Comparison of ENCODE assay signal across 18 cellular contexts in the genomic region with DNA sequence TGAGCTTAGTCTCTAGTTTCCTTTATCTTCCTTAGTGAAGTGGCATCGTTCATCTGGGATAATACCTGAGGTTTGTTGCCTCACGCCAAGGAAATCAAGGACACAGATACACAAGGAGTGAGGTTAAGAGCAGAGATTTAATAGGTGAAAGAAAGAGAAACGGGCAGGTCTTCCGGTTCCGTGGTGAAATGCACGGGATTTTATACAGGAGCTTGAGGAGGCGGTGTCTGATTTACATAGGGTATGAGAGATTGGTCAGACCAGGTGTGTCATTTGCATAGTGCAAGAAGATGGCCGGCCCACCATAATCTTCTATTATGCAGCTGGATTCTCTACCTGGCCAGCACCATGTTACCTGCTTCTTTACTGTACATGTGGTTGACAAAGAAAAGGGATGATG. TPM values are rescaled to one million over a fixed set of nuclear protein-coding genes. Genes with fewer than 3 reads are reported as not detected.
DNase-seq lines count a peak whose midpoint lies in the region; ATAC-seq, FAIRE-seq and TF ChIP-seq lines count a peak whose summit lies in the region.
"Had no signal": no experiment of that assay in that cellular context is flagged by ENCODE, and none has a peak within 500 bp of the region (broad histone marks: within the 10 kb centered on the region; RNA-seq: fewer than 3 reads in every experiment).

No MANE protein-coding gene starts in this region.

- no TSS peak for BruUV-seq in HepG2 (replicated peaks; lab: Mats Ljungman, UMichigan)

- H3K27me3 Mint-ChIP-seq in activated CD4-positive, alpha-beta memory T cell treated with anti-CD3 and anti-CD28 coated beads, Interleukin-2, amount 10 ng/mL, durations not matched to agents 7 days and 5 days: no peaks in the 10 kb centered on the region

- 34 to 45% methylated on average over 8 of the region's 8 CpGs for WGBS in body of pancreas, 2 donors
- WGBS in HepG2 (ENCODE audit: low lambda C conversion rate): 19% methylated on average over 8 of the region's 8 CpGs

- H3K9ac ChIP-seq in HepG2 (ENCODE audit: insufficient read depth, low read depth, low read length): no peak overlapping the region

- intact Hi-C loops in body of pancreas (cut with DNase I) (no loop called here), HepG2 (cut with micrococcal nuclease; ENCODE audit: unreplicated experiment) (loop anchor here (2.0 kb wide), 1 partner anchor 41 kb away; no protein-coding TSS in a partner anchor)

- H2AFZ ChIP-seq in HepG2 (ENCODE audit: low read length): no peak overlapping the region

- DNase-seq in H7 (peak; percentile 22), NCI-H2171 treated with DMSO at 0.1 percent for 48 hours (lab: John Stamatoyannopoulos, UW) (peak; percentile 71), body of pancreas (peak; percentile 67 to 86 (median 74)), HepG2 (ENCODE audit: low spot score) (no peak), cerebellar cortex (ENCODE audit: low spot score) (no peak), NCI-H128 (lab: John Stamatoyannopoulos, UW; ENCODE audit: unreplicated experiment) (no peak)
- DNase-seq in activated CD4-positive, alpha-beta memory T cell treated with anti-CD3 and anti-CD28 coated beads, Interleukin-2, amount 10 ng/mL, durations not matched to agents 7 days and 5 days: no peak
- DNase-seq: activated CD4-positive, alpha-beta T cell treated with anti-CD3 and anti-CD28 coated beads for 1 hour; activated gamma-delta T cell treated with Interleukin-2 at 50 U/mL for 16 hours; AML-193; NCI-H187 treated with DMSO at 0.1 percent for 48 hours; Right ventricle myocardium superior; stimulated activated CD4-positive, alpha-beta T cell treated with anti-CD3 and anti-CD28 coated beads, Interleukin-4, amount 100 ng/mL, for 4 hours; thyroid gland had no signal

- no peak for TF ChIP-seq RAD21 in HepG2 (CRISPR knock-in tag; IDR thresholded peaks at IDR 0.05)

- no peaks in the 10 kb centered on the region for H3K79me2 ChIP-seq in HepG2 (ENCODE audit: insufficient read depth, low read length)

- TF ChIP-seq EP300 in HepG2 (IDR thresholded peaks at IDR 0.05; ENCODE audit: low read depth in 2 of 2, low read length in 2 of 2): no peak
- no peak for TF ChIP-seq EP300 in HepG2 (CRISPR knock-in tag; IDR thresholded peaks at IDR 0.05; ENCODE audit: borderline replicate concordance)

- in situ Hi-C loops in HepG2 (cut with HindIII; ENCODE audit: extremely low pct_ligation_motif_present, low pct_unique_long_range_greater_than_20kb): no loop called here

- TF ChIP-seq CTCF in body of pancreas (IDR thresholded peaks at IDR 0.05) (no peak), HepG2 (CRISPR knock-in tag; IDR thresholded peaks at IDR 0.05) (no peak)

- H3K27me3 ChIP-seq in H7 (ENCODE audit: control insufficient read depth, insufficient read depth, low read length) (no peaks in the 10 kb centered on the region), body of pancreas (no peaks in the 10 kb centered on the region), HepG2 (ENCODE audit: control insufficient read depth in 1 of 2, insufficient read depth in 2 of 2, low read length in 2 of 2) (no peaks in the 10 kb centered on the region)
- H3K27me3 ChIP-seq: ascending aorta, thyroid gland had no signal

- ATAC-seq in body of pancreas: peak; percentile 80
- ATAC-seq in HepG2: peak; percentile 29; the same call in 1 of the 3 replicates
- ATAC-seq in GM19467 (IDR thresholded peaks at IDR 0.05; ENCODE audit: unreplicated experiment): no peak

- no peak overlapping the region for H3K4me2 ChIP-seq in HepG2 (ENCODE audit: low read depth, low read length)

- POLR2A ChIA-PET in HepG2 (lab: Yijun Ruan, JAX): no interaction called here
- POLR2A ChIA-PET in activated CD4-positive, alpha-beta memory T cell treated with anti-CD3 and anti-CD28 coated beads, Interleukin-2, amount 10 ng/mL, durations not matched to agents 7 days and 5 days (lab: Charles Lee): no interaction called here

- H3K4me3 Mint-ChIP-seq in activated CD4-positive, alpha-beta memory T cell treated with anti-CD3 and anti-CD28 coated beads, Interleukin-2, amount 10 ng/mL, durations not matched to agents 7 days and 5 days: no peak overlapping the region
- H3K4me3 Mint-ChIP-seq: T-helper 2 cell treated with Interferon-gamma antibody and Interleukin-4, amounts not matched to agents 5 μg/mL and 100 μg/mL, for 36 hours had no signal

- peaks cover 2% of the 10 kb centered on the region for H3K4me1 Mint-ChIP-seq in activated CD4-positive, alpha-beta memory T cell treated with anti-CD3 and anti-CD28 coated beads, Interleukin-2, amount 10 ng/mL, durations not matched to agents 7 days and 5 days

- H3K4me1 ChIP-seq in body of pancreas (peaks cover 47% of the 10 kb centered on the region), HepG2 (ENCODE audit: insufficient read depth, low read length) (peaks cover 16% of the 10 kb centered on the region)
- H3K4me1 ChIP-seq: ascending aorta had no signal

- no peak overlapping the region for H3K27ac Mint-ChIP-seq in activated CD4-positive, alpha-beta memory T cell treated with anti-CD3 and anti-CD28 coated beads, Interleukin-2, amount 10 ng/mL, durations not matched to agents 7 days and 5 days
- H3K27ac Mint-ChIP-seq: T-helper 2 cell treated with Interferon-gamma antibody and Interleukin-4, amounts not matched to agents 5 μg/mL and 100 μg/mL, for 36 hours had no signal

- H3K9me3 ChIP-seq in body of pancreas: no peaks in the 10 kb centered on the region
- no peaks in the 10 kb centered on the region for H3K9me3 ChIP-seq in HepG2 (ENCODE audit: low read length)
- H3K9me3 ChIP-seq: ascending aorta, thyroid gland had no signal

- H3K4me3 ChIP-seq in H7 (ENCODE audit: insufficient read depth, low read depth, low read length) (no peak overlapping the region), body of pancreas (no peak overlapping the region), HepG2 (replicated peaks in 1 of 3; ENCODE audit: insufficient read depth in 1 of 3, low read depth in 2 of 3, low read length in 3 of 3) (0 out of 6 replicates have a peak overlapping the region, but pooled peaks of 1 of the 3 experiments have one; percentile 9)
- H3K4me3 ChIP-seq: ascending aorta, coronary artery, thyroid gland had no signal

- no peaks in the 10 kb centered on the region for H3K9me3 Mint-ChIP-seq in activated CD4-positive, alpha-beta memory T cell treated with anti-CD3 and anti-CD28 coated beads, Interleukin-2, amount 10 ng/mL, durations not matched to agents 7 days and 5 days
- H3K9me3 Mint-ChIP-seq: T-helper 2 cell treated with Interferon-gamma antibody and Interleukin-4, amounts not matched to agents 5 μg/mL and 100 μg/mL, for 36 hours had no signal

- H3K36me3 ChIP-seq in H7 (replicated peaks; ENCODE audit: control insufficient read depth, insufficient read depth, low read length) (no peaks in the 10 kb centered on the region), body of pancreas (replicated peaks in 1 of 2; ENCODE audit: insufficient read depth in 1 of 2, low read depth in 2 of 2) (no peaks in the 10 kb centered on the region), HepG2 (replicated peaks in 1 of 2; ENCODE audit: control insufficient read depth in 1 of 2, insufficient read depth in 2 of 2, low read length in 2 of 2) (no peaks in the 10 kb centered on the region)

- CTCF ChIA-PET in HepG2 (lab: Yijun Ruan, JAX; ENCODE audit: low intra/inter-chr PET ratio, low total read pairs): no interaction called here
- CTCF ChIA-PET in activated CD4-positive, alpha-beta memory T cell treated with anti-CD3 and anti-CD28 coated beads, Interleukin-2, amount 10 ng/mL, durations not matched to agents 7 days and 5 days (lab: Charles Lee): no interaction called here

- TF ChIP-seq POLR2A in body of pancreas (IDR thresholded peaks at IDR 0.05) (peak; percentile 64 to 87 (median 84)), HepG2 (IDR thresholded peaks at IDR 0.05; ENCODE audit: insufficient read depth in 1 of 2, low read depth in 2 of 2, low read length in 2 of 2) (no peak)

- no peaks in the 10 kb centered on the region for H4K20me1 ChIP-seq in HepG2 (ENCODE audit: insufficient read depth, low read length)

- H3K27ac ChIP-seq in body of pancreas (peak overlapping the region; percentile 47 to 81 (median 76)), HepG2 (ENCODE audit: extremely low read length, insufficient read depth, low read length) (no peak overlapping the region)
- H3K27ac ChIP-seq: ascending aorta, coronary artery had no signal

- FAIRE-seq in HepG2 (lab: Jason Lieb, UNC): no peak

- H3K36me3 Mint-ChIP-seq in activated CD4-positive, alpha-beta memory T cell treated with anti-CD3 and anti-CD28 coated beads, Interleukin-2, amount 10 ng/mL, durations not matched to agents 7 days and 5 days (ENCODE audit: low read depth): no peaks in the 10 kb centered on the region

TF ChIP-seq in HepG2, 621 proteins besides CTCF, POLR2A, EP300 and RAD21 (continues in another document):
- no peak for TF ChIP-seq ZNF549 (CRISPR knock-in tag; IDR thresholded peaks at IDR 0.05)
- no peak for TF ChIP-seq ZNF891 (CRISPR knock-in tag; IDR thresholded peaks at IDR 0.05)

RNA-seq across cellular contexts. Expression of gene ARRDC4, which starts 17.2 kb away (rescaled TPM):
- 1.0 and 4.1 TPM in 2 replicates for total RNA-seq in H7 (2014; rRNA removed; shearing (Covaris generic))
- 10 to 100 TPM; 29.6 to 31.0 TPM for total RNA-seq in body of pancreas
- total RNA-seq in HepG2 (2016; rRNA removed; fragmentation: Illumina TruSeq; extraction: Trizol): 1.5 and 2.5 TPM in 2 replicates
- total RNA-seq in HepG2 (2016; cell fraction: cytosol; rRNA removed; fragmentation: Illumina TruSeq; extraction: Trizol; ENCODE audit: low read depth): 0.18 and 0.30 TPM in 2 replicates
- 1.7 and 2.0 TPM in 2 replicates for total RNA-seq in HepG2 (2016; cell fraction: insoluble cytoplasmic fraction; rRNA removed; fragmentation: Illumina TruSeq; extraction: Trizol)
- 1.1 and 1.2 TPM in 2 replicates for total RNA-seq in HepG2 (2016; cell fraction: membrane; rRNA removed; fragmentation: Illumina TruSeq; extraction: Trizol)
- total RNA-seq in HepG2 (2016; cell fraction: nucleus; rRNA removed; fragmentation: Illumina TruSeq; extraction: Trizol): 1.5 TPM in 2 replicates
- polyA plus RNA-seq in HepG2 (2011; rRNA removed): 2.5 and 3.8 TPM in 2 replicates
- polyA plus RNA-seq in HepG2 (2011; cell fraction: cytosol; rRNA removed): 1.4 and 3.1 TPM in 2 replicates
- polyA plus RNA-seq in HepG2 (2011; cell fraction: nucleus; rRNA removed): 1.7 and 3.4 TPM in 2 replicates
- 4.3 and 5.4 TPM in 2 replicates for polyA plus RNA-seq in HepG2 (2012)
- 0.14 and 0.15 TPM in 2 replicates for polyA plus RNA-seq in HepG2 (2016; cell fraction: cytosol; fragmentation: Illumina TruSeq; extraction: Trizol; ENCODE audit: low read depth)
- polyA plus RNA-seq in HepG2 (2016; cell fraction: insoluble cytoplasmic fraction; fragmentation: Illumina TruSeq; extraction: Trizol; ENCODE audit: low read depth): 2.0 and 2.1 TPM in 2 replicates
- polyA plus RNA-seq in HepG2 (2016; cell fraction: membrane; fragmentation: Illumina TruSeq; extraction: Trizol; ENCODE audit: low read depth): 0.53 and 0.56 TPM in 2 replicates
- polyA plus RNA-seq in HepG2 (2016; cell fraction: nucleus; fragmentation: Illumina TruSeq; extraction: Trizol; ENCODE audit: insufficient read depth, low read depth): 1.4 and 1.8 TPM in 2 replicates
- polyA minus RNA-seq in HepG2 (2011; rRNA and poly(A)+ RNA removed; ENCODE audit: low replicate concordance): 2.0 TPM in 1 of 2 replicates, not detected in the other
- polyA minus RNA-seq in HepG2 (2011; cell fraction: cytosol; rRNA and poly(A)+ RNA removed): 1.6 and 2.5 TPM in 2 replicates
- 1.8 and 4.0 TPM in 2 replicates for polyA minus RNA-seq in HepG2 (2011; cell fraction: nucleus; rRNA and poly(A)+ RNA removed)
- under 1 TPM; 0.13 to 0.18 TPM for total RNA-seq in activated CD4-positive, alpha-beta memory T cell treated with anti-CD3 and anti-CD28 coated beads, Interleukin-2, amount 10 ng/mL, durations not matched to agents 7 days and 5 days

Comparison
In these comparisons a context has a peak if more than half of its experiments do, and no peak if none do; other contexts are left out.
1. DNase-seq: peak in H7 (single experiment), NCI-H2171 treated with DMSO at 0.1 percent for 48 hours (single experiment) and body of pancreas (4 of 4); none in HepG2 (single experiment), cerebellar cortex (single experiment), NCI-H128 (single experiment) and activated CD4-positive, alpha-beta memory T cell treated with anti-CD3 and anti-CD28 coated beads, Interleukin-2, amount 10 ng/mL, durations not matched to agents 7 days and 5 days (single experiment).
2. POLR2A ChIP-seq: peak in body of pancreas (3 of 3); none in HepG2 (0 of 2).